In the genomic region with DNA sequence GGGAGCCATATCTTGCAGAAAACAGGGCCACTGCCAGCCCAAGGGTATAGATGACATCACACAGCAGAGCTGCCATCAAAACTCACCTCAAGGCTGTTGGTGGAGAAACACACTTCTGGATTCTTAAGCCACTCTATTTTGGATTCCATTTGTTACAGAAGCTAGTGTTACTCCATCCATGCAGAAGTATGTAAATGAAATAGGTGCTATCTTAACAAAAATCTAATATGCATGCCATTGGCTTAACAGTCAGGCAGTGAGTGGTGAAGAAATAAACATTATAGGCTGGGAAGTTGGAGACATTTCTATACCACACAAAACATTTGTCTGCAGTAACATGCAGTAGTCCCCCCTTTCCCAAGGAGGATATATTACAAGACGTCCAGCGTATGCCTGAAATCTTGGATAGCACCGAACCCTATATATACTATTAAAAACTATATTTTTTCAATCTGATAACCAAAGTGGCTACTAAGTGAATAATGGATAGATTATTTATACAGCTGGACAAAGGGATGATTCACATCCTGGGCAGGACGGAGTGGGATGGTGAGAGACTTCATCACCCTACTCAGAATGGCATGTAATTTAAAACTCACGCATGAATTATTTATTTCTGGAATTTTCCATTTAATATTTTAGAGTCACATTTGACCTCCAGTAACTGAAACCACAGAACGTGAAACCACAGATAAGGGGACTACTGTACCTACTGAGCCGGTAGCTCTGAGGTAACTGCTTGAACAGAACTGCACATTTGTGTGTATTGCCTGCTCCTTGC, we compare ENCODE assay signal across 12 cellular contexts.
DNase-seq lines count a peak whose midpoint lies in the region.
"Had no signal": no experiment of that assay in that cellular context is flagged by ENCODE, and none has a peak within 500 bp of the region (broad histone marks: within the 10 kb centered on the region; RNA-seq: fewer than 3 reads in every experiment).

No MANE protein-coding gene starts in this region.

- DNase-seq in EL (peak; percentile 95), RKO (ENCODE audit: low spot score) (peak; percentile 42), dermis blood vessel endothelial cell (peak; percentile 92), pulmonary artery endothelial cell (ENCODE audit: low read depth, low spot score) (peak; percentile 86), activated gamma-delta T cell (lab: John Stamatoyannopoulos, UW) (no peak), HuH-7.5 (ENCODE audit: low spot score) (no peak), KG1 (lab: John Stamatoyannopoulos, UW) (no peak)
- no peak for DNase-seq in activated CD4-positive, alpha-beta T cell treated with anti-CD3 and anti-CD28 coated beads for 48 hours
- DNase-seq: activated T-cell treated with anti-CD3 and anti-CD28 coated beads, Interleukin-2, amount 50 U/mL, for 24 hours; cortex of kidney; H9; NCI-H1694 had no signal

Comparison
In these comparisons a context has a peak if more than half of its experiments do, and no peak if none do; other contexts are left out.
1. DNase-seq: peak in EL (single experiment), RKO (single experiment), dermis blood vessel endothelial cell (single experiment) and pulmonary artery endothelial cell (single experiment); none in activated CD4-positive, alpha-beta T cell treated with anti-CD3 and anti-CD28 coated beads for 48 hours (single experiment), activated gamma-delta T cell (single experiment), HuH-7.5 (single experiment) and KG1 (single experiment).